ENCODE assay signal across 20 cellular contexts in the genomic region with DNA sequence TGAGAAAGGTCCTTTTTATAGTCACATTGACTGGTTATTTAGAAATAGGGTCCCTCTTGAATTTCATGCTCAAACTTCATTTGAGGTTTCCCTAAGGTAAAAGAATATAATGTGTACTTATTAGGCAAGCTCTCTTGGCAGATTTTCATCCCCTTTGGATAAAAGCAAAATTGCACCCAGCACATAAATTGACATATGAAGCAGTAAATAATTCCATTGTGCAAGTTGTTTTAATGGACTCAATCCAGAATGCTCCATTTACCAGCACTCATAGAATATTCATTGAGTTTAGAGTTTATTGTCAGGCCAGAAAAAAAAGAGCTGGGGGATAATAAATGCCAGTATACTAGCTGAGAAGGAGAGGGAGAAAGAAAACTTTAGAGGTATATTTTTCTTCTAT.
A peak's percentile ranks its signal among the peaks of the same experiment; 100 is the strongest.
DNase-seq lines count a peak whose midpoint lies in the region; ATAC-seq and TF ChIP-seq lines count a peak whose summit lies in the region.
"Had no signal": no experiment of that assay in that cellular context is flagged by ENCODE, and none has a peak within 500 bp of the region (broad histone marks: within the 10 kb centered on the region; RNA-seq: fewer than 3 reads in every experiment).

No MANE protein-coding gene starts in this region.

- in situ Hi-C loops in mammary epithelial cell (cut with MboI; ENCODE audit: low sequenced_read_pairs in 2 of 2): no loop called here

- H3K27me3 ChIP-seq in mammary epithelial cell (ENCODE audit: insufficient read depth, low read length) (no peaks in the 10 kb centered on the region), suprapubic skin (no peaks in the 10 kb centered on the region)
- H3K27me3 ChIP-seq: BLaER1, cardiac muscle cell, tibial nerve had no signal

- no peaks in the 10 kb centered on the region for H4K20me1 ChIP-seq in mammary epithelial cell (ENCODE audit: insufficient read depth, low read length)
- H4K20me1 ChIP-seq: BLaER1 had no signal

- TF ChIP-seq CTCF in MCF 10A (IDR thresholded peaks at IDR 0.05; ENCODE audit: unreplicated experiment) (no peak), mammary epithelial cell (conservative IDR thresholded peaks at IDR 0.05 in 1 of 2, IDR thresholded peaks at IDR 0.05 in 1 of 2; ENCODE audit: extremely low read depth in 1 of 2, insufficient read depth in 1 of 2, low read depth in 1 of 2, low read length in 2 of 2) (no peak), brain (conservative IDR thresholded peaks at IDR 0.05) (no peak), suprapubic skin (IDR thresholded peaks at IDR 0.05) (no peak), chondrocyte (IDR thresholded peaks at IDR 0.05) (no peak)

- H3K9me3 Mint-ChIP-seq in MCF 10A (ENCODE audit: unreplicated experiment) (no peaks in the 10 kb centered on the region), brain (peaks cover 0 to 3% (median 0%) of the 10 kb centered on the region in 5 experiments), chondrocyte (ENCODE audit: low read depth) (no peaks in the 10 kb centered on the region)
- H3K9me3 Mint-ChIP-seq: GM23338, WTC11 had no signal

- POLR2A ChIA-PET in MCF 10A (lab: Yijun Ruan, JAX): interaction anchor here (0.6 to 17.4 kb wide), 32 partner anchors 9 to 640 kb away, joined by 3 to 495 read pairs (median 6); no protein-coding TSS in a partner anchor

- H3K27me3 Mint-ChIP-seq in MCF 10A (ENCODE audit: insufficient read depth, unreplicated experiment) (no peaks in the 10 kb centered on the region), brain (no peaks in the 10 kb centered on the region), chondrocyte (ENCODE audit: low read depth) (peaks cover 9% of the 10 kb centered on the region)

- H3K4me3 ChIP-seq in mammary epithelial cell (replicated peaks in 1 of 3; ENCODE audit: insufficient read depth in 1 of 3, low read depth in 2 of 3, low read length in 3 of 3) (no peak overlapping the region), suprapubic skin (no peak overlapping the region)
- H3K4me3 ChIP-seq: BLaER1, cardiac muscle cell, GM23338, lower lobe of right lung, tibial nerve had no signal

- H3K4me1 Mint-ChIP-seq in MCF 10A (ENCODE audit: insufficient read depth, unreplicated experiment): peaks cover 62% of the 10 kb centered on the region
- peaks cover 54% of the 10 kb centered on the region for H3K4me1 Mint-ChIP-seq in brain
- peaks cover 25% of the 10 kb centered on the region for H3K4me1 Mint-ChIP-seq in chondrocyte (ENCODE audit: low read depth)

- no peaks in the 10 kb centered on the region for H3K36me3 ChIP-seq in mammary epithelial cell (ENCODE audit: insufficient read depth, low read length)
- no peaks in the 10 kb centered on the region for H3K36me3 ChIP-seq in suprapubic skin
- H3K36me3 ChIP-seq: BLaER1, cardiac muscle cell, lower lobe of right lung, tibial nerve had no signal

- H3K4me1 ChIP-seq in mammary epithelial cell (ENCODE audit: insufficient read depth, low read length) (peaks cover 37% of the 10 kb centered on the region), suprapubic skin (peaks cover 43% of the 10 kb centered on the region)
- H3K4me1 ChIP-seq: BLaER1, lower lobe of right lung had no signal

- no peaks in the 10 kb centered on the region for H3K79me2 ChIP-seq in mammary epithelial cell (ENCODE audit: insufficient read depth, low read length)

- H3K9me3 ChIP-seq in mammary epithelial cell (replicated peaks; ENCODE audit: insufficient read depth, low read length): no peaks in the 10 kb centered on the region
- no peaks in the 10 kb centered on the region for H3K9me3 ChIP-seq in suprapubic skin
- H3K9me3 ChIP-seq: BLaER1, lower lobe of right lung, tibial nerve had no signal

- no peak overlapping the region for H3K4me2 ChIP-seq in mammary epithelial cell (ENCODE audit: insufficient read depth, low read depth, low read length)
- H3K4me2 ChIP-seq: BLaER1, GM23338 had no signal

- BruUV-seq in MCF 10A (replicated peaks; lab: Mats Ljungman, UMichigan) (no TSS peak), mammary epithelial cell (replicated peaks; lab: Mats Ljungman, UMichigan) (no TSS peak)

- H2AFZ ChIP-seq in mammary epithelial cell (ENCODE audit: low read depth, low read length): no peak overlapping the region
- H2AFZ ChIP-seq: GM23338 had no signal

- TF ChIP-seq POLR2A in suprapubic skin (IDR thresholded peaks at IDR 0.05): no peak

- no peak for TF ChIP-seq EP300 in suprapubic skin (IDR thresholded peaks at IDR 0.05)

- peak overlapping the region; percentile 78 for H3K27ac Mint-ChIP-seq in MCF 10A (ENCODE audit: low read depth, unreplicated experiment)
- peak overlapping the region in 3 of 5 experiments; percentile 55 to 77 (median 74) for H3K27ac Mint-ChIP-seq in brain
- no peak overlapping the region for H3K27ac Mint-ChIP-seq in chondrocyte (ENCODE audit: unreplicated experiment)
- H3K27ac Mint-ChIP-seq: GM23338, WTC11 had no signal

- no peak overlapping the region for H3K27ac ChIP-seq in mammary epithelial cell (ENCODE audit: insufficient read depth, low read depth, low read length)
- peak overlapping the region; percentile 59 for H3K27ac ChIP-seq in suprapubic skin
- H3K27ac ChIP-seq: 22Rv1, BLaER1, cardiac muscle cell, lower lobe of right lung, RWPE1, tibial nerve had no signal

- H3K9ac ChIP-seq in mammary epithelial cell (ENCODE audit: insufficient read depth, low read length): no peak overlapping the region
- H3K9ac ChIP-seq: BLaER1 had no signal

- H3K4me3 Mint-ChIP-seq in MCF 10A (ENCODE audit: unreplicated experiment) (peak overlapping the region; percentile 19), brain (peak overlapping the region in 1 of 5 experiments; percentile 3), chondrocyte (ENCODE audit: unreplicated experiment) (no peak overlapping the region)
- H3K4me3 Mint-ChIP-seq: GM23338, WTC11 had no signal

- H3K36me3 Mint-ChIP-seq in MCF 10A (ENCODE audit: insufficient read depth, unreplicated experiment) (no peaks in the 10 kb centered on the region), brain (no peaks in the 10 kb centered on the region), chondrocyte (ENCODE audit: low read depth) (no peaks in the 10 kb centered on the region)
- H3K36me3 Mint-ChIP-seq: WTC11 had no signal

- dilution Hi-C loops in mammary epithelial cell (cut with HindIII; ENCODE audit: low sequenced_read_pairs): no loop called here

- intact Hi-C loops in MCF 10A (cut with micrococcal nuclease): no loop called here
- intact Hi-C loops in mammary epithelial cell (cut with micrococcal nuclease): no loop called here

- no peak for ATAC-seq in GM19035 (IDR thresholded peaks at IDR 0.05; ENCODE audit: unreplicated experiment)
- ATAC-seq: GM23338, HepG2, lower lobe of right lung, WTC11 had no signal

- peak; percentile 54 for DNase-seq in DMS79 treated with DMSO at 0.1 percent for 48 hours (lab: John Stamatoyannopoulos, UW)
- no peak for DNase-seq in DMS79 (lab: John Stamatoyannopoulos, UW)
- peak; percentile 65 for DNase-seq in MCF 10A (ENCODE audit: unreplicated experiment)
- DNase-seq in mammary epithelial cell: no peak
- no peak for DNase-seq in suprapubic skin (ENCODE audit: low spot score in 2 of 2)
- no peak for DNase-seq in chondrocyte (ENCODE audit: low spot score)
- DNase-seq: head of caudate nucleus, lower lobe of right lung, NCI-H2107, SW 1271 had no signal

- CTCF ChIA-PET in MCF 10A (lab: Yijun Ruan, JAX) (interaction anchor here (0.6 to 7.3 kb wide), 14 partner anchors 7 to 708 kb away, joined by 3 to 94 read pairs (median 3); no protein-coding TSS in a partner anchor), mammary epithelial cell (lab: Charles Lee; ENCODE audit: low non-redundant PET) (no interaction called here)

Comparison
In these comparisons a context has a peak if more than half of its experiments do, and no peak if none do; other contexts are left out.
1. DNase-seq: peak in DMS79 treated with DMSO at 0.1 percent for 48 hours (single experiment) and MCF 10A (single experiment); none in DMS79 (single experiment), mammary epithelial cell (single experiment), suprapubic skin (0 of 2) and chondrocyte (single experiment).